ENCODE assay signal across 8 cellular contexts in the genomic region with DNA sequence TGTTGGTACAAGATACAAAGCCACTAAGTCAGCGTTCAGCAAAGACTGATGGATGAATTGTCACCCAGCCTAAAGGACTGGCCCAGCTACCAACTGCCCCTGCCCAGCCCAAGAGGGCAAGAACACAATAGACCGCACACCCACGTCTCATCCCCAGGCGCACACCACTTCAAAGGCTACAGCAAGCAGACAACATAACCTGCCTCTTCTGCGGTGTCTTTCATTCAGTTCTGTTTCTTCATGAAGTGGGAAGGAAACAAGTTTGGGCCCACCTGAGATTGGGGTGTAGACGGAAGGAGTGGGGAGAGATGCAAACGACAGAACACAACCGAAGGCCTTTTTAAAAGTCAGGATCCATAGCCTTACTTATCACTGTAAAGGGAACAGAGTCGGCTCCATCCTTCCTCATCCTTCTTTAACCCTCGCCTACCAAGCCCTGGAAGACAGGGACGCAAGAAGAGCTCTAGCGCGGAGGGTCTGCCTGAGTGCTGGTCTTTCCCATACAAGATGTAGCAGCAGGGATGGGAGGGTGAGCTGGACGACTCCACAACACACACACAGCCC. TPM values are rescaled to one million over a fixed set of nuclear protein-coding genes. Genes with fewer than 3 reads are reported as not detected.
DNase-seq lines count a peak whose midpoint lies in the region; ATAC-seq and TF ChIP-seq lines count a peak whose summit lies in the region.

No MANE protein-coding gene starts in this region.

- H2AK5ac ChIP-seq in mesendoderm (ENCODE audit: low read length): no peak overlapping the region

- no peak overlapping the region for H3K18ac ChIP-seq in mesendoderm (ENCODE audit: low read length)

- no peak overlapping the region for H2BK120ac ChIP-seq in mesendoderm (ENCODE audit: low read depth, low read length)

- no peak overlapping the region for H2BK5ac ChIP-seq in mesendoderm (ENCODE audit: low read length)

- ATAC-seq in HG02642 (IDR thresholded peaks at IDR 0.05; ENCODE audit: poor library complexity, unreplicated experiment) (peak; percentile 2), HG03095 (IDR thresholded peaks at IDR 0.05; ENCODE audit: unreplicated experiment) (no peak)

- H3K9ac ChIP-seq in mesendoderm (ENCODE audit: low read length): peak overlapping the region; percentile 89

- no peak for DNase-seq in BJ (ENCODE audit: low read depth)
- DNase-seq in WERI-Rb-1: no peak
- peak; percentile 66 for DNase-seq in dermis blood vessel endothelial cell
- no peak for DNase-seq in mesendoderm
- peak; percentile 71 for DNase-seq in superior temporal gyrus (ENCODE audit: extremely low spot score)
- no peak for DNase-seq in GM19240 (ENCODE audit: insufficient read length, low spot score)

- peak overlapping the region; percentile 96 for H3K56ac ChIP-seq in mesendoderm (ENCODE audit: low read length)

- H4K5ac ChIP-seq in mesendoderm (ENCODE audit: low read length): no peak overlapping the region

- H3K27me3 ChIP-seq in BJ (ENCODE audit: control insufficient read depth, insufficient read depth, low read length): no peaks in the 10 kb centered on the region
- no peaks in the 10 kb centered on the region for H3K27me3 ChIP-seq in WERI-Rb-1 (ENCODE audit: insufficient read depth, low read depth, severe bottlenecking)
- H3K27me3 ChIP-seq in mesendoderm (ENCODE audit: insufficient read depth, low read length, poor library complexity): no peaks in the 10 kb centered on the region

- no peaks in the 10 kb centered on the region for H3K9me3 ChIP-seq in WERI-Rb-1 (ENCODE audit: severe bottlenecking)

- CTCF ChIA-PET in BJ (lab: Yijun Ruan, JAX): interaction anchor here (4.3 kb wide), 1 partner anchor 33 kb away, joined by 17 read pairs; no protein-coding TSS in a partner anchor

- no peak overlapping the region for H4K8ac ChIP-seq in mesendoderm (ENCODE audit: low read depth, low read length)

- H3K23ac ChIP-seq in mesendoderm (ENCODE audit: low read length): peak overlapping the region; percentile 91

- POLR2A ChIA-PET in BJ (lab: Charles Lee): no interaction called here

- H3K27ac ChIP-seq in WERI-Rb-1: peak overlapping the region; percentile 95
- no peak overlapping the region for H3K27ac ChIP-seq in mesendoderm (ENCODE audit: low read depth, low read length)

- WGBS in mesendoderm (ENCODE audit: extremely low coverage, insufficient coverage, low lambda C conversion rate): no CpG with 5 or more reads among the region's 14 CpGs

- H3K79me2 ChIP-seq in mesendoderm (ENCODE audit: control insufficient read depth, insufficient read depth, low read length): no peaks in the 10 kb centered on the region

- H2BK15ac ChIP-seq in mesendoderm (replicated peaks; ENCODE audit: low read depth): no peak overlapping the region

- H3K4me3 ChIP-seq in BJ (ENCODE audit: low read depth, low read length): peak overlapping the region; percentile 82
- peak overlapping the region; percentile 95 for H3K4me3 ChIP-seq in WERI-Rb-1 (ENCODE audit: low read depth, low read length)
- H3K4me3 ChIP-seq in mesendoderm (ENCODE audit: low read length): peak overlapping the region; percentile 64

- peaks cover 7% of the 10 kb centered on the region for H3K4me1 ChIP-seq in mesendoderm (ENCODE audit: control insufficient read depth, low read depth, low read length)

- TF ChIP-seq CTCF in BJ (IDR thresholded peaks at IDR 0.05; ENCODE audit: insufficient read depth, low read depth, low read length) (no peak), WERI-Rb-1 (IDR thresholded peaks at IDR 0.05; ENCODE audit: low read depth, low read length) (no peak)

- peak overlapping the region; percentile 95 for H3K4me2 ChIP-seq in mesendoderm (ENCODE audit: low read length)

- no peaks in the 10 kb centered on the region for H3K36me3 ChIP-seq in BJ (ENCODE audit: control insufficient read depth, insufficient read depth, low read length)
- H3K36me3 ChIP-seq in WERI-Rb-1: peaks cover 53% of the 10 kb centered on the region
- H3K36me3 ChIP-seq in mesendoderm (ENCODE audit: control insufficient read depth, insufficient read depth, low read length): no peaks in the 10 kb centered on the region

- no peak overlapping the region for H3K4ac ChIP-seq in mesendoderm (ENCODE audit: low read depth, low read length)

- peaks cover 13% of the 10 kb centered on the region for H3K79me1 ChIP-seq in mesendoderm (ENCODE audit: low read length)

RNA-seq across cellular contexts. Expression of a gene that starts 0.7 kb away (rescaled TPM):
- 65.3 and 120 TPM in 2 replicates for polyA plus RNA-seq in BJ (2011; rRNA removed)
- polyA minus RNA-seq in BJ (2011; rRNA and poly(A)+ RNA removed): 57.5 and 58.9 TPM in 2 replicates
- 194 and 214 TPM in 2 replicates for total RNA-seq in dermis blood vessel endothelial cell
- polyA plus RNA-seq in mesendoderm (2013, experiment 1 of 2): 16.2 TPM
- 16.6 TPM for polyA plus RNA-seq in mesendoderm (2013, experiment 2 of 2)

RNA-seq across cellular contexts. Expression of a gene that starts 38.6 kb away (rescaled TPM):
- 0.05 and 0.23 TPM in 2 replicates for polyA plus RNA-seq in BJ (2011; rRNA removed)
- polyA minus RNA-seq in BJ (2011; rRNA and poly(A)+ RNA removed): 0.46 TPM in 1 of 2 replicates, not detected in the other
- total RNA-seq in dermis blood vessel endothelial cell: 0.14 and 0.17 TPM in 2 replicates
- 0.41 TPM for polyA plus RNA-seq in mesendoderm (2013, experiment 1 of 2)
- 0.31 TPM for polyA plus RNA-seq in mesendoderm (2013, experiment 2 of 2)

Comparison
In these comparisons a context has a peak if more than half of its experiments do, and no peak if none do; other contexts are left out.
1. DNase-seq: peak in dermis blood vessel endothelial cell (single experiment) and superior temporal gyrus (single experiment); none in BJ (single experiment), WERI-Rb-1 (single experiment), mesendoderm (single experiment) and GM19240 (single experiment).
2. Peak in every context shown above with its lines, with median percentiles within 50 percentile points of each other: H3K4me3 ChIP-seq.